Comparison of ENCODE assay signal across 1 cellular context in the genomic region with DNA sequence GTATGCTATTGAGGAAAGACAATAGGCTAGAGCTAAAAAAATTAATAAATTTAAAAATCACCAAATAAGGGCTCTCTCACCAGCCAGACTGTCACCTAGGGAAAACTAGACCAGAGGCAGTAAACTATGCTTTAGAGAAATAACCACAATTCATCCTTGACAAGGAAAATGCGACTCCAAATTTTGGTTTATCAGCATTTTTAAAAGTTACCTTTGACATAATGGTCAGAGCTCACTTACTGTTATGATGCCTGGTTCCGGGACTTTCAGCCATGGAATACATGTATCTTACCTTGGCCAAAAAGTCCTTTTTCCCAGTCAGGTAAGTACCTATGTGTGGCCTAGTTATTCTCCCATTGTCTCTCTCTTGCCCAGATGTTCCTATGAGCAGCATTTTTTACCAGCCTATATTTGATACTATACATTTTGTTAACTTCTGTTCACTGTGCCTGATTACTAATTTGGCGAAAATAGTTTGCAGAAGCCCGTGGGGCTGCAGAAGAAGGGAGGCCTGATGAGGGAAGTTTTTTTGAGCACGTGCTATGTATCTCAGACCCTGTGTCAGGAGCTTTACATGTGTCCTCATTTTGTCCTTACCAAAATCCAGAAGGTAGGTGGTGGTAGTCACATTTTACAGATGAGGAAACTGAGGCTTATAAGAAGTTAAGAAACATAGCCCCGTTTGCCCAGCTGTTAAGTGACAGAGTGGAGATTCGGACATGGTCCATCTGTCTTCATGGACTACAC.
TF ChIP-seq lines count a peak whose summit lies in the region.

No MANE protein-coding gene starts in this region.

TF ChIP-seq in WTC11, 78 proteins besides CTCF, POLR2A, EP300 and RAD21 (continued from another document):
- TF ChIP-seq CREM (CRISPR knock-in tag; IDR thresholded peaks at IDR 0.05) (no peak), ETV6 (CRISPR knock-in tag; IDR thresholded peaks at IDR 0.05) (no peak), MYBL2 (CRISPR knock-in tag; IDR thresholded peaks at IDR 0.05) (no peak), ZNF317 (CRISPR knock-in tag; IDR thresholded peaks at IDR 0.05; ENCODE audit: borderline replicate concordance, low read depth) (no peak), IRF2 (CRISPR knock-in tag; IDR thresholded peaks at IDR 0.05; ENCODE audit: borderline replicate concordance, low read depth) (no peak), SMAD3 (CRISPR knock-in tag; IDR thresholded peaks at IDR 0.05; ENCODE audit: borderline replicate concordance) (no peak), GTF2I (CRISPR knock-in tag; conservative IDR thresholded peaks at IDR 0.05) (no peak), ZNF423 (CRISPR knock-in tag; IDR thresholded peaks at IDR 0.05) (no peak), NFATC4 (CRISPR knock-in tag; IDR thresholded peaks at IDR 0.05) (no peak), ZNF671 (CRISPR knock-in tag; IDR thresholded peaks at IDR 0.05) (no peak)
- TF ChIP-seq, protein P1, sequence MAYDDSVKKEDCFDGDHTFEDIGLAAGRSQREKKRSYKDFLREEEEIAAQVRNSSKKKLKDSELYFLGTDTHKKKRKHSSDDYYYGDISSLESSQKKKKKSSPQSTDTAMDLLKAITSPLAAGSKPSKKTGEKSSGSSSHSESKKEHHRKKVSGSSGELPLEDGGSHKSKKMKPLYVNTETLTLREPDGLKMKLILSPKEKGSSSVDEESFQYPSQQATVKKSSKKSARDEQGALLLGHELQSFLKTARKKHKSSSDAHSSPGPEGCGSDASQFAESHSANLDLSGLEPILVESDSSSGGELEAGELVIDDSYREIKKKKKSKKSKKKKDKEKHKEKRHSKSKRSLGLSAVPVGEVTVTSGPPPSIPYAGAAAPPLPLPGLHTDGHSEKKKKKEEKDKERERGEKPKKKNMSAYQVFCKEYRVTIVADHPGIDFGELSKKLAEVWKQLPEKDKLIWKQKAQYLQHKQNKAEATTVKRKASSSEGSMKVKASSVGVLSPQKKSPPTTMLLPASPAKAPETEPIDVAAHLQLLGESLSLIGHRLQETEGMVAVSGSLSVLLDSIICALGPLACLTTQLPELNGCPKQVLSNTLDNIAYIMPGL (CRISPR knock-in tag; IDR thresholded peaks at IDR 0.05), result no peak
- TF ChIP-seq, protein P2, sequence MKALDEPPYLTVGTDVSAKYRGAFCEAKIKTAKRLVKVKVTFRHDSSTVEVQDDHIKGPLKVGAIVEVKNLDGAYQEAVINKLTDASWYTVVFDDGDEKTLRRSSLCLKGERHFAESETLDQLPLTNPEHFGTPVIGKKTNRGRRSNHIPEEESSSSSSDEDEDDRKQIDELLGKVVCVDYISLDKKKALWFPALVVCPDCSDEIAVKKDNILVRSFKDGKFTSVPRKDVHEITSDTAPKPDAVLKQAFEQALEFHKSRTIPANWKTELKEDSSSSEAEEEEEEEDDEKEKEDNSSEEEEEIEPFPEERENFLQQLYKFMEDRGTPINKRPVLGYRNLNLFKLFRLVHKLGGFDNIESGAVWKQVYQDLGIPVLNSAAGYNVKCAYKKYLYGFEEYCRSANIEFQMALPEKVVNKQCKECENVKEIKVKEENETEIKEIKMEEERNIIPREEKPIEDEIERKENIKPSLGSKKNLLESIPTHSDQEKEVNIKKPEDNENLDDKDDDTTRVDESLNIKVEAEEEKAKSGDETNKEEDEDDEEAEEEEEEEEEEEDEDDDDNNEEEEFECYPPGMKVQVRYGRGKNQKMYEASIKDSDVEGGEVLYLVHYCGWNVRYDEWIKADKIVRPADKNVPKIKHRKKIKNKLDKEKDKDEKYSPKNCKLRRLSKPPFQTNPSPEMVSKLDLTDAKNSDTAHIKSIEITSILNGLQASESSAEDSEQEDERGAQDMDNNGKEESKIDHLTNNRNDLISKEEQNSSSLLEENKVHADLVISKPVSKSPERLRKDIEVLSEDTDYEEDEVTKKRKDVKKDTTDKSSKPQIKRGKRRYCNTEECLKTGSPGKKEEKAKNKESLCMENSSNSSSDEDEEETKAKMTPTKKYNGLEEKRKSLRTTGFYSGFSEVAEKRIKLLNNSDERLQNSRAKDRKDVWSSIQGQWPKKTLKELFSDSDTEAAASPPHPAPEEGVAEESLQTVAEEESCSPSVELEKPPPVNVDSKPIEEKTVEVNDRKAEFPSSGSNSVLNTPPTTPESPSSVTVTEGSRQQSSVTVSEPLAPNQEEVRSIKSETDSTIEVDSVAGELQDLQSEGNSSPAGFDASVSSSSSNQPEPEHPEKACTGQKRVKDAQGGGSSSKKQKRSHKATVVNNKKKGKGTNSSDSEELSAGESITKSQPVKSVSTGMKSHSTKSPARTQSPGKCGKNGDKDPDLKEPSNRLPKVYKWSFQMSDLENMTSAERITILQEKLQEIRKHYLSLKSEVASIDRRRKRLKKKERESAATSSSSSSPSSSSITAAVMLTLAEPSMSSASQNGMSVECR (CRISPR knock-in tag; IDR thresholded peaks at IDR 0.05; ENCODE audit: borderline replicate concordance), result no peak
- TF ChIP-seq, protein P3, sequence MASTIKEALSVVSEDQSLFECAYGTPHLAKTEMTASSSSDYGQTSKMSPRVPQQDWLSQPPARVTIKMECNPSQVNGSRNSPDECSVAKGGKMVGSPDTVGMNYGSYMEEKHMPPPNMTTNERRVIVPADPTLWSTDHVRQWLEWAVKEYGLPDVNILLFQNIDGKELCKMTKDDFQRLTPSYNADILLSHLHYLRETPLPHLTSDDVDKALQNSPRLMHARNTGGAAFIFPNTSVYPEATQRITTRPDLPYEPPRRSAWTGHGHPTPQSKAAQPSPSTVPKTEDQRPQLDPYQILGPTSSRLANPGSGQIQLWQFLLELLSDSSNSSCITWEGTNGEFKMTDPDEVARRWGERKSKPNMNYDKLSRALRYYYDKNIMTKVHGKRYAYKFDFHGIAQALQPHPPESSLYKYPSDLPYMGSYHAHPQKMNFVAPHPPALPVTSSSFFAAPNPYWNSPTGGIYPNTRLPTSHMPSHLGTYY (CRISPR knock-in tag; IDR thresholded peaks at IDR 0.05), result no peak
